9 cellular contexts compared by ENCODE assay signal in genomic region chr4:107863850-107864371, GRCh38. TPM values are rescaled to one million over a fixed set of nuclear protein-coding genes. Genes with fewer than 3 reads are reported as not detected.
DNase-seq lines count a peak whose midpoint lies in the region; ATAC-seq and TF ChIP-seq lines count a peak whose summit lies in the region.
"Had no signal": no experiment of that assay in that cellular context is flagged by ENCODE, and none has a peak within 500 bp of the region (broad histone marks: within the 10 kb centered on the region; RNA-seq: fewer than 3 reads in every experiment).

No MANE protein-coding gene starts in this region.

- H3K27ac Mint-ChIP-seq in CD14-positive monocyte (peak overlapping the region in 6 of 7 donors; percentile 16 to 81 (median 60)), chondrocyte (ENCODE audit: unreplicated experiment) (peak overlapping the region; percentile 85)
- H3K27ac Mint-ChIP-seq: immature natural killer cell had no signal

- H3K4me1 Mint-ChIP-seq in CD14-positive monocyte (peaks cover 15% of the 10 kb centered on the region), chondrocyte (ENCODE audit: low read depth) (peaks cover 25% of the 10 kb centered on the region)
- H3K4me1 Mint-ChIP-seq: immature natural killer cell had no signal

- H3K36me3 ChIP-seq in mucosa of descending colon (ENCODE audit: low read depth) = no peaks in the 10 kb centered on the region

- ATAC-seq in HG02884 (IDR thresholded peaks at IDR 0.05; ENCODE audit: unreplicated experiment) (peak; percentile 62), mucosa of descending colon (peak; percentile 90), GM19328 (IDR thresholded peaks at IDR 0.05; ENCODE audit: unreplicated experiment) (no peak)

- intact Hi-C loops in CD14-positive monocyte (cut with micrococcal nuclease) = no loop called here
- intact Hi-C loops in mucosa of descending colon (cut with DNase I, micrococcal nuclease) = no loop called here

- H3K4me3 ChIP-seq in mucosa of descending colon = no peak overlapping the region

- H3K27me3 Mint-ChIP-seq in CD14-positive monocyte (ENCODE audit: low read depth in 3 of 3) (peaks cover 0 to 1% (median 0%) of the 10 kb centered on the region in 3 donors), chondrocyte (ENCODE audit: low read depth) (no peaks in the 10 kb centered on the region)

- peaks cover 5% of the 10 kb centered on the region for H3K4me1 ChIP-seq in mucosa of descending colon (ENCODE audit: low read depth)

- H3K9me3 Mint-ChIP-seq in CD14-positive monocyte = no peaks in the 10 kb centered on the region
- no peaks in the 10 kb centered on the region for H3K9me3 Mint-ChIP-seq in chondrocyte (ENCODE audit: low read depth)
- H3K9me3 Mint-ChIP-seq: immature natural killer cell had no signal

- H3K36me3 Mint-ChIP-seq in CD14-positive monocyte (peaks cover 34 to 53% of the 10 kb centered on the region in 2 donors), chondrocyte (ENCODE audit: low read depth) (peaks cover 5% of the 10 kb centered on the region)
- H3K36me3 Mint-ChIP-seq: immature natural killer cell had no signal

- no peak overlapping the region for H3K4me3 Mint-ChIP-seq in CD14-positive monocyte
- no peak overlapping the region for H3K4me3 Mint-ChIP-seq in chondrocyte (ENCODE audit: unreplicated experiment)
- H3K4me3 Mint-ChIP-seq: immature natural killer cell had no signal

- TF ChIP-seq CTCF in CD14-positive monocyte (IDR thresholded peaks at IDR 0.05) (no peak), chondrocyte (IDR thresholded peaks at IDR 0.05) (no peak), mucosa of descending colon (IDR thresholded peaks at IDR 0.05) (no peak)

- no peaks in the 10 kb centered on the region for H3K9me3 ChIP-seq in mucosa of descending colon

- DNase-seq in CD14-positive monocyte (ENCODE audit: low spot score) = no peak
- no peak for DNase-seq in chondrocyte (ENCODE audit: low spot score)
- peak; percentile 47 to 71 (median 58) for DNase-seq in mucosa of descending colon
- no peak for DNase-seq in NCI-H1048 (lab: John Stamatoyannopoulos, UW)
- DNase-seq in effector CD4-positive, alpha-beta T cell = no peak
- no peak for DNase-seq in HCEC 1CT
- DNase-seq: immature natural killer cell had no signal

RNA-seq across cellular contexts. Expression of gene SGMS2, which starts 39.2 kb away (rescaled TPM):
- 10 to 100 TPM; 20.8 to 32.7 TPM for polyA plus RNA-seq in CD14-positive monocyte
- total RNA-seq in chondrocyte = 49.7 to 71.5 TPM (median 65.5 TPM) in 3 replicates
- 10 to 100 TPM; 37.5 to 47.8 (median 43.2) TPM for total RNA-seq in mucosa of descending colon

Comparison
In these comparisons a context has a peak if more than half of its experiments do, and no peak if none do; other contexts are left out.
1. DNase-seq: peak in mucosa of descending colon (3 of 3); none in CD14-positive monocyte (single experiment), chondrocyte (single experiment), NCI-H1048 (single experiment), effector CD4-positive, alpha-beta T cell (single experiment) and HCEC 1CT (single experiment).